20 cellular contexts compared by ENCODE assay signal in genomic region chr14:100536141-100536540, GRCh38. TPM values are rescaled to one million over a fixed set of nuclear protein-coding genes. Genes with fewer than 3 reads are reported as not detected.
DNase-seq lines count a peak whose midpoint lies in the region; ATAC-seq and TF ChIP-seq lines count a peak whose summit lies in the region.
"Had no signal": no experiment of that assay in that cellular context is flagged by ENCODE, and none has a peak within 500 bp of the region (broad histone marks: within the 10 kb centered on the region; RNA-seq: fewer than 3 reads in every experiment).

No MANE protein-coding gene starts in this region.

- TF ChIP-seq CTCF in BE2C (IDR thresholded peaks at IDR 0.05; ENCODE audit: low read depth, low read length) = no peak
- no peak for TF ChIP-seq CTCF in WTC11 (IDR thresholded peaks at IDR 0.05)

- H3K27me3 Mint-ChIP-seq in WTC11 (ENCODE audit: low read depth) = no peaks in the 10 kb centered on the region

- 0 out of 2 replicates have a peak overlapping the region, but pooled peaks have one; percentile 38 for H3K27ac Mint-ChIP-seq in WTC11
- H3K27ac Mint-ChIP-seq: activated T-helper 2 cell treated with anti-CD3 and anti-CD28 coated beads, Interferon-gamma antibody, Interleukin-2, Interleukin-4, amounts not matched to agents 10 μg/mL and 5 μg/mL and 100 μg/mL, durations not matched to agents 14 hours and 24 hours and 36 hours had no signal

- POLR2A ChIA-PET in WTC11 (lab: Charles Lee) = no interaction called here

- H3K36me3 ChIP-seq in BE2C (peaks cover 20% of the 10 kb centered on the region), neuronal stem cell (replicated peaks in 1 of 2; ENCODE audit: control insufficient read depth in 2 of 2, insufficient read depth in 2 of 2, low read length in 2 of 2) (no peaks in the 10 kb centered on the region)

- no peak overlapping the region for H4K91ac ChIP-seq in neuronal stem cell (ENCODE audit: low read depth, low read length, poor library complexity)

- H3K4me3 ChIP-seq in BE2C (ENCODE audit: low read depth, low read length) (no peak overlapping the region), neuronal stem cell (ENCODE audit: low read length in 2 of 2) (no peak overlapping the region)
- H3K4me3 ChIP-seq: mucosa of descending colon, tibial artery had no signal

- no peak overlapping the region for H3K4ac ChIP-seq in neuronal stem cell (ENCODE audit: low read length)

- H2AFZ ChIP-seq in neuronal stem cell (ENCODE audit: low read length) = no peak overlapping the region

- H3K9me3 Mint-ChIP-seq in WTC11 = no peaks in the 10 kb centered on the region
- H3K9me3 Mint-ChIP-seq: activated T-helper 2 cell treated with anti-CD3 and anti-CD28 coated beads, Interferon-gamma antibody, Interleukin-2, Interleukin-4, amounts not matched to agents 10 μg/mL and 5 μg/mL and 100 μg/mL, durations not matched to agents 14 hours and 24 hours and 36 hours had no signal

- H3K23ac ChIP-seq in neuronal stem cell (ENCODE audit: low read depth, low read length, poor library complexity) = no peak overlapping the region

- H2BK12ac ChIP-seq in neuronal stem cell (ENCODE audit: low read length) = no peak overlapping the region

- CTCF ChIA-PET in WTC11 (lab: Charles Lee) = interaction anchor here (0.6 to 5.4 kb wide), 5 partner anchors 109 to 119 kb away, joined by 3 to 33 read pairs (median 4); no protein-coding TSS in a partner anchor

- no peak overlapping the region for H4K8ac ChIP-seq in neuronal stem cell (ENCODE audit: low read depth, low read length)

- DNase-seq in 8988T = peak; percentile 0
- DNase-seq in BE2C = peak; percentile 12
- DNase-seq in WTC11 (ENCODE audit: low spot score) = no peak
- no peak for DNase-seq in neuronal stem cell (ENCODE audit: low spot score)
- DNase-seq in hypothalamus (lab: John Stamatoyannopoulos, UW) = no peak
- DNase-seq: activated CD4-positive, CD25-positive, alpha-beta regulatory T cell; AML-193; Caco-2; foreskin keratinocyte; NCI-H1048; NCI-H526; SHP77 treated with DMSO at 0.1 percent for 48 hours; stimulated activated naive CD4-positive, alpha-beta T cell treated with Interleukin-2 at 50 U/mL for 16 hours had no signal

- no peak overlapping the region for H3K9ac ChIP-seq in neuronal stem cell (ENCODE audit: low read depth, low read length, poor library complexity)
- H3K9ac ChIP-seq: KMS-11 had no signal

- H3K4me1 ChIP-seq in BE2C = peaks cover 18% of the 10 kb centered on the region
- peaks cover 15 to 17% of the 10 kb centered on the region in 2 donors for H3K4me1 ChIP-seq in neuronal stem cell (ENCODE audit: control insufficient read depth in 2 of 2, insufficient read depth in 1 of 2, low read depth in 1 of 2, low read length in 2 of 2)
- H3K4me1 ChIP-seq: Caco-2, foreskin keratinocyte had no signal

- no peak overlapping the region for H3K4me3 Mint-ChIP-seq in WTC11

- H2BK120ac ChIP-seq in neuronal stem cell (ENCODE audit: low read depth, low read length) = no peak overlapping the region

- no peaks in the 10 kb centered on the region for H3K36me3 Mint-ChIP-seq in WTC11

- no peak overlapping the region for H2AK5ac ChIP-seq in neuronal stem cell (ENCODE audit: low read depth, low read length)

- H3K14ac ChIP-seq in neuronal stem cell (ENCODE audit: low read length) = no peak overlapping the region

- H3K9me3 ChIP-seq in BE2C (no peaks in the 10 kb centered on the region), neuronal stem cell (replicated peaks in 1 of 2; ENCODE audit: control insufficient read depth in 2 of 2, insufficient read depth in 1 of 2, low read depth in 1 of 2, low read length in 2 of 2) (no peaks in the 10 kb centered on the region)
- H3K9me3 ChIP-seq: Caco-2, mucosa of descending colon, tibial artery had no signal

- WGBS in neuronal stem cell (ENCODE audit: extremely low coverage in 2 of 2, insufficient read length in 2 of 2, insufficient replicate concordance in 1 of 2), 2 donors = no CpG with 5 or more reads among the region's 8 CpGs

- H3K4me1 Mint-ChIP-seq in WTC11 = peaks cover 3% of the 10 kb centered on the region; the same call in 1 of the 2 replicates

- no peaks in the 10 kb centered on the region for H3K27me3 ChIP-seq in BE2C
- H3K27me3 ChIP-seq in neuronal stem cell (ENCODE audit: control insufficient read depth in 3 of 3, insufficient read depth in 3 of 3, low read depth in 1 of 3, low read length in 3 of 3) = no peaks in the 10 kb centered on the region
- H3K27me3 ChIP-seq: foreskin keratinocyte, tibial artery had no signal

- H3K27ac ChIP-seq in neuronal stem cell (replicated peaks; ENCODE audit: low read length) = no peak overlapping the region
- H3K27ac ChIP-seq: epithelial cell of prostate, foreskin keratinocyte, KMS-11, tibial artery had no signal

- H2BK15ac ChIP-seq in neuronal stem cell (ENCODE audit: low read length) = no peak overlapping the region

- no peak overlapping the region for H2BK5ac ChIP-seq in neuronal stem cell (ENCODE audit: low read length)

- peak overlapping the region; percentile 11 for H3K18ac ChIP-seq in neuronal stem cell (ENCODE audit: low read length)

- no peak overlapping the region for H3K4me2 ChIP-seq in neuronal stem cell (ENCODE audit: insufficient read depth, low read length, poor library complexity, severe bottlenecking)
- H3K4me2 ChIP-seq: KMS-11 had no signal

- no peaks in the 10 kb centered on the region for H3K79me1 ChIP-seq in neuronal stem cell (ENCODE audit: low read depth, low read length)

- no peak for ATAC-seq in WTC11
- no peak for ATAC-seq in HG03135 (IDR thresholded peaks at IDR 0.05; ENCODE audit: unreplicated experiment)
- no peak for ATAC-seq in GM21576 (IDR thresholded peaks at IDR 0.05; ENCODE audit: unreplicated experiment)
- ATAC-seq: foreskin keratinocyte, mucosa of descending colon had no signal

TF ChIP-seq in WTC11, 78 proteins besides CTCF, POLR2A, EP300 and RAD21 (continues in another document):
- TF ChIP-seq SMAD3 (CRISPR knock-in tag; IDR thresholded peaks at IDR 0.05; ENCODE audit: borderline replicate concordance) (no peak), ZMAT4 (CRISPR knock-in tag; IDR thresholded peaks at IDR 0.05) (no peak), NR3C1 (CRISPR knock-in tag; conservative IDR thresholded peaks at IDR 0.05; ENCODE audit: low read depth) (no peak), CDX4 (CRISPR knock-in tag; IDR thresholded peaks at IDR 0.05; ENCODE audit: borderline replicate concordance) (no peak), E2F5 (CRISPR knock-in tag; IDR thresholded peaks at IDR 0.05) (no peak), FOXK1 (CRISPR knock-in tag; IDR thresholded peaks at IDR 0.05) (no peak), IRF1 (CRISPR knock-in tag; IDR thresholded peaks at IDR 0.05) (no peak), NFATC4 (CRISPR knock-in tag; IDR thresholded peaks at IDR 0.05) (no peak), ZNF671 (CRISPR knock-in tag; IDR thresholded peaks at IDR 0.05) (no peak), PREB (CRISPR knock-in tag; IDR thresholded peaks at IDR 0.05; ENCODE audit: borderline replicate concordance) (no peak), IRF2 (CRISPR knock-in tag; IDR thresholded peaks at IDR 0.05; ENCODE audit: borderline replicate concordance, low read depth) (no peak), ZNF219 (CRISPR knock-in tag; IDR thresholded peaks at IDR 0.05; ENCODE audit: borderline replicate concordance) (no peak), ZBTB43 (CRISPR knock-in tag; IDR thresholded peaks at IDR 0.05) (no peak)

RNA-seq across cellular contexts. Expression of gene BEGAIN, which starts 51.1 kb away (rescaled TPM):
- 178 TPM for polyA plus RNA-seq in BE2C (2012; ENCODE audit: insufficient read depth, insufficient read length, low read depth)
- 1.3 to 1.8 TPM (median 1.3 TPM) in 3 replicates for total RNA-seq in WTC11 (2021)
- polyA plus RNA-seq in neuronal stem cell (2013, experiment 1 of 2) = 20.9 TPM
- polyA plus RNA-seq in neuronal stem cell (2013, experiment 2 of 2) = 20.1 TPM

Comparison
In these comparisons a context has a peak if more than half of its experiments do, and no peak if none do; other contexts are left out.
1. DNase-seq: peak in 8988T (single experiment) and BE2C (single experiment); none in WTC11 (single experiment), neuronal stem cell (single experiment) and hypothalamus (0 of 51).